In the genomic region with DNA sequence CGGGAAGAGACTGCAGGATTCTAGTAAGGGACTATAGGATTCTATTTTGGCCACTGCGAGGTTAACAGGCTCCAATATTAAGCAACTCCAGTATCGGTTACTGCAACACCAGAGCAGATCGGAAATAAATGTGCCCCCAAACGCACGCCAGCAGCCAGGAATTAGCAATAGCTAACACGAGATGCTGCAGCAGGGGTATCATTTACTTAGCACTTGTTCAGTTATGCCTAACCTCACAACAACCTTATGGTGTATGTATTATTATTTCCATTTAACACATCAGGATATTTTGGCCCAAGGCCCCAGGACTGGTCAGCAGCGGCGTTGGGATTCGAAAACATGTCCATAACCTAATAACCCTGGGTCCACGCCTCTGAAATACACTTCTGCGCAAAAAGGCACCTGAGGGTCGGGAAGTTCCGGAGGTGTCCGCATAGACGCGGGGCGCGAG, we compare ENCODE assay signal across 1 cellular context.
TF ChIP-seq lines count a peak whose summit lies in the region.

No MANE protein-coding gene starts in this region.

TF ChIP-seq in K562, 482 proteins besides CTCF, POLR2A, EP300 and RAD21 (continued from another document):
- TF ChIP-seq, protein P1, sequence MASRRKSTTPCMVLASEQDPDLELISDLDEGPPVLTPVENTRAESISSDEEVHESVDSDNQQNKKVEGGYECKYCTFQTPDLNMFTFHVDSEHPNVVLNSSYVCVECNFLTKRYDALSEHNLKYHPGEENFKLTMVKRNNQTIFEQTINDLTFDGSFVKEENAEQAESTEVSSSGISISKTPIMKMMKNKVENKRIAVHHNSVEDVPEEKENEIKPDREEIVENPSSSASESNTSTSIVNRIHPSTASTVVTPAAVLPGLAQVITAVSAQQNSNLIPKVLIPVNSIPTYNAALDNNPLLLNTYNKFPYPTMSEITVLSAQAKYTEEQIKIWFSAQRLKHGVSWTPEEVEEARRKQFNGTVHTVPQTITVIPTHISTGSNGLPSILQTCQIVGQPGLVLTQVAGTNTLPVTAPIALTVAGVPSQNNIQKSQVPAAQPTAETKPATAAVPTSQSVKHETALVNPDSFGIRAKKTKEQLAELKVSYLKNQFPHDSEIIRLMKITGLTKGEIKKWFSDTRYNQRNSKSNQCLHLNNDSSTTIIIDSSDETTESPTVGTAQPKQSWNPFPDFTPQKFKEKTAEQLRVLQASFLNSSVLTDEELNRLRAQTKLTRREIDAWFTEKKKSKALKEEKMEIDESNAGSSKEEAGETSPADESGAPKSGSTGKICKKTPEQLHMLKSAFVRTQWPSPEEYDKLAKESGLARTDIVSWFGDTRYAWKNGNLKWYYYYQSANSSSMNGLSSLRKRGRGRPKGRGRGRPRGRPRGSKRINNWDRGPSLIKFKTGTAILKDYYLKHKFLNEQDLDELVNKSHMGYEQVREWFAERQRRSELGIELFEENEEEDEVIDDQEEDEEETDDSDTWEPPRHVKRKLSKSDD (conservative IDR thresholded peaks at IDR 0.05; ENCODE audit: low read length): no peak
- TF ChIP-seq SP1 (CRISPR knock-in tag; IDR thresholded peaks at IDR 0.05) (peak; percentile 60; the same call in 1 of the 2 replicates), PCBP2 (IDR thresholded peaks at IDR 0.05; ENCODE audit: low read depth, low read length, poor library complexity, severe bottlenecking) (no peak), DDX20 (tag; IDR thresholded peaks at IDR 0.05; ENCODE audit: low read depth) (no peak), ETV1 (tag; conservative IDR thresholded peaks at IDR 0.05; ENCODE audit: low read depth) (0 out of 2 replicates have a peak, but pooled peaks have one; percentile 32), E2F3 (CRISPR knock-in tag; IDR thresholded peaks at IDR 0.05) (no peak), TOE1 (IDR thresholded peaks at IDR 0.05; ENCODE audit: borderline replicate concordance) (0 out of 2 replicates have a peak, but pooled peaks have one; percentile 65), TOE1 (CRISPR knock-in tag; IDR thresholded peaks at IDR 0.05; ENCODE audit: borderline replicate concordance, low read depth) (0 out of 2 replicates have a peak, but pooled peaks have one; percentile 4), BCOR (IDR thresholded peaks at IDR 0.05) (peak; percentile 70; the same call in 1 of the 2 replicates), NCOA1 (IDR thresholded peaks at IDR 0.05; ENCODE audit: low read depth) (0 out of 2 replicates have a peak, but pooled peaks have one; percentile 11), TAF7 (tag; IDR thresholded peaks at IDR 0.05) (no peak), ZNF197 (CRISPR knock-in tag; IDR thresholded peaks at IDR 0.05; ENCODE audit: low read depth) (no peak), TEAD4 (IDR thresholded peaks at IDR 0.05; ENCODE audit: low read length) (peak; percentile 25; the same call in 1 of the 2 replicates), TEAD4 (CRISPR knock-in tag; IDR thresholded peaks at IDR 0.05; ENCODE audit: borderline replicate concordance) (no peak), NFRKB (IDR thresholded peaks at IDR 0.05; ENCODE audit: low read depth) (peak; percentile 33; the same call in 1 of the 2 replicates), ETV5 (CRISPR knock-in tag; IDR thresholded peaks at IDR 0.05; ENCODE audit: low read depth) (0 out of 2 replicates have a peak, but pooled peaks have one; percentile 36), ZC3H4 (CRISPR knock-in tag; IDR thresholded peaks at IDR 0.05; ENCODE audit: borderline replicate concordance) (peak; percentile 67; the same call in 1 of the 2 replicates), BRD4 (IDR thresholded peaks at IDR 0.05) (0 out of 2 replicates have a peak, but pooled peaks have one; percentile 75), CAMTA2 (CRISPR knock-in tag; conservative IDR thresholded peaks at IDR 0.05) (no peak), HDAC1 (IDR thresholded peaks at IDR 0.05) (peak in 1 of 2 experiments; percentile 55; a peak in 1 of 4 replicates), SUPT5H (IDR thresholded peaks at IDR 0.05) (0 out of 2 replicates have a peak, but pooled peaks have one; percentile 41), HDAC2 (IDR thresholded peaks at IDR 0.05) (peak; percentile 26; the same call in 1 of the 2 replicates), RAD51 (IDR thresholded peaks at IDR 0.05; ENCODE audit: borderline replicate concordance, low read depth) (peak; percentile 10; the same call in 1 of the 2 replicates), ZSCAN29 (IDR thresholded peaks at IDR 0.05) (peak; percentile 100), ARNT (IDR thresholded peaks at IDR 0.05) (0 out of 4 replicates have a peak, but pooled peaks of 1 of the 2 experiments have one; percentile 19), ZNF354B (CRISPR knock-in tag; IDR thresholded peaks at IDR 0.05) (no peak), CEBPG (CRISPR knock-in tag; IDR thresholded peaks at IDR 0.05) (0 out of 2 replicates have a peak, but pooled peaks have one; percentile 11), CEBPG (tag; conservative IDR thresholded peaks at IDR 0.05 in 1 of 2, IDR thresholded peaks at IDR 0.05 in 1 of 2) (peak; percentile 80 to 81)
- TF ChIP-seq, protein P2, sequence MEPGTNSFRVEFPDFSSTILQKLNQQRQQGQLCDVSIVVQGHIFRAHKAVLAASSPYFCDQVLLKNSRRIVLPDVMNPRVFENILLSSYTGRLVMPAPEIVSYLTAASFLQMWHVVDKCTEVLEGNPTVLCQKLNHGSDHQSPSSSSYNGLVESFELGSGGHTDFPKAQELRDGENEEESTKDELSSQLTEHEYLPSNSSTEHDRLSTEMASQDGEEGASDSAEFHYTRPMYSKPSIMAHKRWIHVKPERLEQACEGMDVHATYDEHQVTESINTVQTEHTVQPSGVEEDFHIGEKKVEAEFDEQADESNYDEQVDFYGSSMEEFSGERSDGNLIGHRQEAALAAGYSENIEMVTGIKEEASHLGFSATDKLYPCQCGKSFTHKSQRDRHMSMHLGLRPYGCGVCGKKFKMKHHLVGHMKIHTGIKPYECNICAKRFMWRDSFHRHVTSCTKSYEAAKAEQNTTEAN (CRISPR knock-in tag; IDR thresholded peaks at IDR 0.05): 0 out of 2 replicates have a peak, but pooled peaks have one; percentile 1
- TF ChIP-seq, protein P3, sequence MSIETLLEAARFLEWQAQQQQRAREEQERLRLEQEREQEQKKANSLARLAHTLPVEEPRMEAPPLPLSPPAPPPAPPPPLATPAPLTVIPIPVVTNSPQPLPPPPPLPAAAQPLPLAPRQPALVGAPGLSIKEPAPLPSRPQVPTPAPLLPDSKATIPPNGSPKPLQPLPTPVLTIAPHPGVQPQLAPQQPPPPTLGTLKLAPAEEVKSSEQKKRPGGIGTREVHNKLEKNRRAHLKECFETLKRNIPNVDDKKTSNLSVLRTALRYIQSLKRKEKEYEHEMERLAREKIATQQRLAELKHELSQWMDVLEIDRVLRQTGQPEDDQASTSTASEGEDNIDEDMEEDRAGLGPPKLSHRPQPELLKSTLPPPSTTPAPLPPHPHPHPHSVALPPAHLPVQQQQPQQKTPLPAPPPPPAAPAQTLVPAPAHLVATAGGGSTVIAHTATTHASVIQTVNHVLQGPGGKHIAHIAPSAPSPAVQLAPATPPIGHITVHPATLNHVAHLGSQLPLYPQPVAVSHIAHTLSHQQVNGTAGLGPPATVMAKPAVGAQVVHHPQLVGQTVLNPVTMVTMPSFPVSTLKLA (conservative IDR thresholded peaks at IDR 0.05): peak; percentile 31 to 35; a peak in 1 of 4 replicates
- TF ChIP-seq, protein P4, sequence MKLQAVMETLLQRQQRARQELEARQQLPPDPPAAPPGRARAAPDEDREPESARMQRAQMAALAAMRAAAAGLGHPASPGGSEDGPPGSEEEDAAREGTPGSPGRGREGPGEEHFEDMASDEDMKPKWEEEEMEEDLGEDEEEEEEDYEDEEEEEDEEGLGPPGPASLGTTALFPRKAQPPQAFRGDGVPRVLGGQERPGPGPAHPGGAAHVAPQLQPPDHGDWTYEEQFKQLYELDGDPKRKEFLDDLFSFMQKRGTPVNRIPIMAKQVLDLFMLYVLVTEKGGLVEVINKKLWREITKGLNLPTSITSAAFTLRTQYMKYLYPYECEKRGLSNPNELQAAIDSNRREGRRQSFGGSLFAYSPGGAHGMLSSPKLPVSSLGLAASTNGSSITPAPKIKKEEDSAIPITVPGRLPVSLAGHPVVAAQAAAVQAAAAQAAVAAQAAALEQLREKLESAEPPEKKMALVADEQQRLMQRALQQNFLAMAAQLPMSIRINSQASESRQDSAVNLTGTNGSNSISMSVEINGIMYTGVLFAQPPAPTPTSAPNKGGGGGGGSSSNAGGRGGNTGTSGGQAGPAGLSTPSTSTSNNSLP (IDR thresholded peaks at IDR 0.05; ENCODE audit: borderline replicate concordance, low read depth, low read length): no peak
- TF ChIP-seq, protein P5, sequence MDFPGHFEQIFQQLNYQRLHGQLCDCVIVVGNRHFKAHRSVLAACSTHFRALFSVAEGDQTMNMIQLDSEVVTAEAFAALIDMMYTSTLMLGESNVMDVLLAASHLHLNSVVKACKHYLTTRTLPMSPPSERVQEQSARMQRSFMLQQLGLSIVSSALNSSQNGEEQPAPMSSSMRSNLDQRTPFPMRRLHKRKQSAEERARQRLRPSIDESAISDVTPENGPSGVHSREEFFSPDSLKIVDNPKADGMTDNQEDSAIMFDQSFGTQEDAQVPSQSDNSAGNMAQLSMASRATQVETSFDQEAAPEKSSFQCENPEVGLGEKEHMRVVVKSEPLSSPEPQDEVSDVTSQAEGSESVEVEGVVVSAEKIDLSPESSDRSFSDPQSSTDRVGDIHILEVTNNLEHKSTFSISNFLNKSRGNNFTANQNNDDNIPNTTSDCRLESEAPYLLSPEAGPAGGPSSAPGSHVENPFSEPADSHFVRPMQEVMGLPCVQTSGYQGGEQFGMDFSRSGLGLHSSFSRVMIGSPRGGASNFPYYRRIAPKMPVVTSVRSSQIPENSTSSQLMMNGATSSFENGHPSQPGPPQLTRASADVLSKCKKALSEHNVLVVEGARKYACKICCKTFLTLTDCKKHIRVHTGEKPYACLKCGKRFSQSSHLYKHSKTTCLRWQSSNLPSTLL (IDR thresholded peaks at IDR 0.05): peak; percentile 29; the same call in 1 of the 2 replicates
